In genomic region chr12:71663561-71664410, GRCh38 we compare ENCODE assay signal across 8 cellular contexts. TPM values are rescaled to one million over a fixed set of nuclear protein-coding genes. Genes with fewer than 3 reads are reported as not detected.
DNase-seq lines count a peak whose midpoint lies in the region; ATAC-seq and TF ChIP-seq lines count a peak whose summit lies in the region.

TSS of gene THAP2 (plus strand) at chr12:71664301. CDS start at chr12:71664510, 209 bp downstream.
TSS of gene ZFC3H1 (minus strand) at chr12:71663848. CDS start at chr12:71663610, 238 bp downstream.

- H3K27ac ChIP-seq in GM23338 (ENCODE audit: low read depth): peak within 1 kb of the TSS; percentile 97

- peak within 1 kb of the TSS; percentile 24; the same call in 1 of the 2 replicates for H2AFZ ChIP-seq in GM23338

- H3K4me1 ChIP-seq in GM23338 (ENCODE audit: insufficient read depth): peaks cover 7% of the 10 kb centered on the region

- peak within 1 kb of the TSS; percentile 99 for H3K4me2 ChIP-seq in GM23338

- peaks cover 7% of the 10 kb centered on the region for H3K27me3 Mint-ChIP-seq in GM23338 (ENCODE audit: insufficient read depth, low read depth, poor library complexity)
- H3K27me3 Mint-ChIP-seq in activated T-helper 2 cell treated with anti-CD3 and anti-CD28 coated beads, Interferon-gamma antibody, Interleukin-2, Interleukin-4, amounts not matched to agents 10 μg/mL and 5 μg/mL and 100 μg/mL, durations not matched to agents 14 hours and 24 hours and 36 hours (ENCODE audit: low read depth): no peaks in the 10 kb centered on the region
- peaks cover 0 to 2% of the 10 kb centered on the region in 2 donors for H3K27me3 Mint-ChIP-seq in natural killer cell (ENCODE audit: low read depth in 2 of 2)

- H3K9me2 ChIP-seq in GM23338 (ENCODE audit: insufficient read depth): no peaks in the 10 kb centered on the region

- DNase-seq in EL: peak; percentile 99
- peak; percentile 100 for DNase-seq in GM23338 (ENCODE audit: low spot score)
- DNase-seq in LHCN-M2 (ENCODE audit: low read depth): peak; percentile 100
- peak; percentile 99 for DNase-seq in RPMI7951 (ENCODE audit: low read depth)
- DNase-seq in activated T-helper 2 cell treated with anti-CD3 and anti-CD28 coated beads, Interferon-gamma antibody, Interleukin-2, Interleukin-4, amounts not matched to agents 10 μg/mL and 5 μg/mL and 100 μg/mL, durations not matched to agents 14 hours and 24 hours and 36 hours (ENCODE audit: low spot score): peak; percentile 91
- peak; percentile 100 for DNase-seq in fibroblast of peridontal ligament (ENCODE audit: extremely low read depth)
- DNase-seq in natural killer cell: peak; percentile 86
- peak; percentile 92 for DNase-seq in stimulated activated naive CD4-positive, alpha-beta T cell treated with Interleukin-2 at 50 U/mL for 16 hours (lab: John Stamatoyannopoulos, UW)

- intact Hi-C loops in activated T-helper 2 cell treated with anti-CD3 and anti-CD28 coated beads, Interferon-gamma antibody, Interleukin-2, Interleukin-4, amounts not matched to agents 10 μg/mL and 5 μg/mL and 100 μg/mL, durations not matched to agents 14 hours and 24 hours and 36 hours (cut with micrococcal nuclease): loop anchor here (1.0 to 5.0 kb wide), 6 partner anchors 8 to 1421 kb away; partner anchors contain the start of genes CNOT2, RAB21, TBC1D15 and TMEM19
- intact Hi-C loops in natural killer cell (cut with micrococcal nuclease): loop anchor here (1.0 to 10.0 kb wide), 4 partner anchors 23 to 1421 kb away; partner anchors contain the start of genes CNOT2, RAB21, TBC1D15 and TMEM19

- H3K4me3 ChIP-seq in GM23338: peak within 1 kb of the TSS; percentile 74

- no peaks in the 10 kb centered on the region for H3K27me3 ChIP-seq in GM23338 (ENCODE audit: insufficient read depth)

- H4K20me1 ChIP-seq in GM23338 (replicated peaks; ENCODE audit: insufficient read depth): peaks cover 9% of the 10 kb centered on the region

- peak; percentile 92 for ATAC-seq in GM23338
- ATAC-seq in natural killer cell: peak; percentile 72 to 89 (median 77)

- H3K36me3 ChIP-seq in GM23338 (ENCODE audit: insufficient read depth): peaks cover 10% of the 10 kb centered on the region; the same call in 1 of the 2 replicates

- H3F3A ChIP-seq in GM23338 (replicated peaks; ENCODE audit: low read depth): no peaks in the 10 kb centered on the region

- H3K4me3 Mint-ChIP-seq in GM23338 (peak within 1 kb of the TSS; percentile 98), natural killer cell (peak within 1 kb of the TSS; percentile 100)
- H3K4me3 Mint-ChIP-seq in activated T-helper 2 cell treated with anti-CD3 and anti-CD28 coated beads, Interferon-gamma antibody, Interleukin-2, Interleukin-4, amounts not matched to agents 10 μg/mL and 5 μg/mL and 100 μg/mL, durations not matched to agents 14 hours and 24 hours and 36 hours (ENCODE audit: low read depth): peak within 1 kb of the TSS; percentile 100

- H3K79me2 ChIP-seq in GM23338 (replicated peaks; ENCODE audit: insufficient read depth): peaks cover 66% of the 10 kb centered on the region

- peaks cover 17% of the 10 kb centered on the region for H3K36me3 Mint-ChIP-seq in GM23338 (ENCODE audit: low read depth)
- peaks cover 49% of the 10 kb centered on the region for H3K36me3 Mint-ChIP-seq in activated T-helper 2 cell treated with anti-CD3 and anti-CD28 coated beads, Interferon-gamma antibody, Interleukin-2, Interleukin-4, amounts not matched to agents 10 μg/mL and 5 μg/mL and 100 μg/mL, durations not matched to agents 14 hours and 24 hours and 36 hours (ENCODE audit: low read depth)
- peaks cover 14% of the 10 kb centered on the region for H3K36me3 Mint-ChIP-seq in natural killer cell

- H3K27ac Mint-ChIP-seq in GM23338 (peak within 1 kb of the TSS; percentile 99), natural killer cell (peak within 1 kb of the TSS; percentile 100)
- peak within 1 kb of the TSS; percentile 100 for H3K27ac Mint-ChIP-seq in activated T-helper 2 cell treated with anti-CD3 and anti-CD28 coated beads, Interferon-gamma antibody, Interleukin-2, Interleukin-4, amounts not matched to agents 10 μg/mL and 5 μg/mL and 100 μg/mL, durations not matched to agents 14 hours and 24 hours and 36 hours

- peaks cover 13% of the 10 kb centered on the region; the same call in 2 of the 3 replicates for H3K4me1 Mint-ChIP-seq in GM23338
- peaks cover 34% of the 10 kb centered on the region for H3K4me1 Mint-ChIP-seq in activated T-helper 2 cell treated with anti-CD3 and anti-CD28 coated beads, Interferon-gamma antibody, Interleukin-2, Interleukin-4, amounts not matched to agents 10 μg/mL and 5 μg/mL and 100 μg/mL, durations not matched to agents 14 hours and 24 hours and 36 hours (ENCODE audit: low read depth)
- H3K4me1 Mint-ChIP-seq in natural killer cell: peaks cover 52 to 55% of the 10 kb centered on the region in 2 donors

- H3K9me3 Mint-ChIP-seq in GM23338 (no peaks in the 10 kb centered on the region), natural killer cell (no peaks in the 10 kb centered on the region)
- H3K9me3 Mint-ChIP-seq in activated T-helper 2 cell treated with anti-CD3 and anti-CD28 coated beads, Interferon-gamma antibody, Interleukin-2, Interleukin-4, amounts not matched to agents 10 μg/mL and 5 μg/mL and 100 μg/mL, durations not matched to agents 14 hours and 24 hours and 36 hours: no peaks in the 10 kb centered on the region

- TF ChIP-seq CTCF in GM23338 (conservative IDR thresholded peaks at IDR 0.05; ENCODE audit: low read depth in 2 of 2) (peak in 1 of 2 experiments; percentile 39; a peak in 2 of 4 replicates), natural killer cell (IDR thresholded peaks at IDR 0.05) (no peak)

TF ChIP-seq in GM23338, 12 proteins besides CTCF, POLR2A, EP300 and RAD21 (continues in another document):
- TF ChIP-seq ETS1 (IDR thresholded peaks at IDR 0.05) (peak; percentile 90), ZNF331 (CRISPR knock-in tag; IDR thresholded peaks at IDR 0.05; ENCODE audit: low read depth) (no peak), POLR2AphosphoS5 (IDR thresholded peaks at IDR 0.05; ENCODE audit: low read depth) (peak; percentile 94), CREB1 (CRISPR knock-in tag; IDR thresholded peaks at IDR 0.05; ENCODE audit: low read depth) (peak; percentile 94), STAT1 (IDR thresholded peaks at IDR 0.05; ENCODE audit: unreplicated experiment) (no peak)

RNA-seq across cellular contexts. Expression of gene THAP2, which starts in this region (rescaled TPM):
- total RNA-seq in GM23338 (2014; rRNA removed; shearing (Covaris generic)): 4.7 and 6.3 TPM in 2 replicates
- 10.8 and 16.5 TPM in 2 replicates for polyA plus RNA-seq in GM23338 (2016; fragmentation: Nextera tagmentation; extraction: Ambion mirVana)
- 3.0 and 6.3 TPM in 2 replicates for total RNA-seq in LHCN-M2 (2014; rRNA removed)
- 2.2 TPM for polyA plus RNA-seq in LHCN-M2 (2012)
- total RNA-seq in RPMI7951 (2014; rRNA removed; shearing (Covaris generic)): 5.1 and 7.1 TPM in 2 replicates
- 9.0 and 12.1 TPM in 2 replicates for total RNA-seq in activated T-helper 2 cell treated with anti-CD3 and anti-CD28 coated beads, Interferon-gamma antibody, Interleukin-2, Interleukin-4, amounts not matched to agents 10 μg/mL and 5 μg/mL and 100 μg/mL, durations not matched to agents 14 hours and 24 hours and 36 hours
- total RNA-seq in natural killer cell: 10 to 100 TPM; 17.2 to 34.2 (median 31.1) TPM

RNA-seq across cellular contexts. Expression of gene ZFC3H1, which starts in this region (rescaled TPM):
- total RNA-seq in GM23338 (2014; rRNA removed; shearing (Covaris generic)): 30.3 and 45.9 TPM in 2 replicates
- 31.1 and 46.2 TPM in 2 replicates for polyA plus RNA-seq in GM23338 (2016; fragmentation: Nextera tagmentation; extraction: Ambion mirVana)
- total RNA-seq in LHCN-M2 (2014; rRNA removed) (7.2 and 15.3 TPM in 2 replicates), natural killer cell (100 to 1,000 TPM; 158 to 164 (median 164) TPM)
- polyA plus RNA-seq in LHCN-M2 (2012): 5.6 TPM
- total RNA-seq in RPMI7951 (2014; rRNA removed; shearing (Covaris generic)): 7.7 and 12.0 TPM in 2 replicates
- 70.4 and 72.5 TPM in 2 replicates for total RNA-seq in activated T-helper 2 cell treated with anti-CD3 and anti-CD28 coated beads, Interferon-gamma antibody, Interleukin-2, Interleukin-4, amounts not matched to agents 10 μg/mL and 5 μg/mL and 100 μg/mL, durations not matched to agents 14 hours and 24 hours and 36 hours

Comparison
In these comparisons a context has a peak if more than half of its experiments do, and no peak if none do; other contexts are left out.
1. Peak in every context shown above with its lines: DNase-seq, ATAC-seq, H3K4me3 ChIP-seq and H3K27ac ChIP-seq.